In genomic region chr10:28892818-28893547, GRCh38 we compare ENCODE assay signal across 21 cellular contexts.
DNase-seq lines count a peak whose midpoint lies in the region; FAIRE-seq and TF ChIP-seq lines count a peak whose summit lies in the region.
"Had no signal": no experiment of that assay in that cellular context is flagged by ENCODE, and none has a peak within 500 bp of the region (broad histone marks: within the 10 kb centered on the region; RNA-seq: fewer than 3 reads in every experiment).

No MANE protein-coding gene starts in this region.

- no peaks in the 10 kb centered on the region for H3K79me2 ChIP-seq in endothelial cell of umbilical vein (ENCODE audit: control insufficient read depth, insufficient read depth, low read length)

- no peaks in the 10 kb centered on the region for H3K4me1 ChIP-seq in adipocyte (ENCODE audit: control insufficient read depth, insufficient read depth, low read length)
- H3K4me1 ChIP-seq in endothelial cell of umbilical vein (ENCODE audit: control insufficient read depth, extremely low read depth, insufficient read depth, low read length): peaks cover 8% of the 10 kb centered on the region
- H3K4me1 ChIP-seq in kidney (ENCODE audit: control insufficient read depth in 1 of 2, insufficient read depth in 1 of 2, low read depth in 1 of 2, low read length in 2 of 2): no peaks in the 10 kb centered on the region
- H3K4me1 ChIP-seq: gastroesophageal sphincter had no signal

- no peak overlapping the region for H3K4me2 ChIP-seq in endothelial cell of umbilical vein (ENCODE audit: insufficient read depth, low read length)
- H3K4me2 ChIP-seq: KMS-11 had no signal

- H3K27ac ChIP-seq in endothelial cell of umbilical vein (ENCODE audit: insufficient read depth, low read depth, low read length) (no peak overlapping the region), kidney (ENCODE audit: low read depth in 2 of 2, low read length in 2 of 2) (no peak overlapping the region)
- H3K27ac ChIP-seq: cardiac muscle cell, gastroesophageal sphincter, KMS-11 had no signal

- H3K36me3 ChIP-seq in adipocyte (ENCODE audit: control insufficient read depth, insufficient read depth, low read length, severe bottlenecking): no peaks in the 10 kb centered on the region
- H3K36me3 ChIP-seq in endothelial cell of umbilical vein (ENCODE audit: control insufficient read depth in 2 of 2, extremely low read depth in 1 of 2, insufficient read depth in 2 of 2, low read length in 2 of 2): no peaks in the 10 kb centered on the region
- no peaks in the 10 kb centered on the region for H3K36me3 ChIP-seq in kidney (ENCODE audit: control insufficient read depth in 1 of 2, insufficient read depth in 2 of 2, low read length in 2 of 2)
- H3K36me3 ChIP-seq: cardiac muscle cell, gastroesophageal sphincter had no signal

- no TSS peak for BruUV-seq in endothelial cell of umbilical vein (replicated peaks; lab: Mats Ljungman, UMichigan)

- H4K20me1 ChIP-seq in endothelial cell of umbilical vein (replicated peaks; ENCODE audit: control insufficient read depth, extremely low read depth, insufficient read depth, low read length): no peaks in the 10 kb centered on the region

- POLR2A ChIA-PET in endothelial cell of umbilical vein (lab: Charles Lee): no interaction called here

- H3K4me3 ChIP-seq in adipocyte (ENCODE audit: low read length): no peak overlapping the region
- H3K4me3 ChIP-seq in endothelial cell of umbilical vein (replicated peaks in 1 of 3; ENCODE audit: insufficient read depth in 1 of 3, low read depth in 1 of 3, low read length in 3 of 3): no peak overlapping the region
- no peak overlapping the region for H3K4me3 ChIP-seq in kidney (ENCODE audit: low read length in 2 of 2)
- H3K4me3 ChIP-seq: cardiac muscle cell, gastroesophageal sphincter, GM12878 had no signal

- dilution Hi-C loops in endothelial cell of umbilical vein (cut with MboI; ENCODE audit: extremely low pct_ligation_motif_present, low sequenced_read_pairs): no loop called here

- no peaks in the 10 kb centered on the region for H3K9me3 Mint-ChIP-seq in mesothelial cell of epicardium
- H3K9me3 Mint-ChIP-seq: activated naive CD4-positive, alpha-beta T cell treated with anti-CD3 and anti-CD28 coated beads, Interleukin-2, amount 10 ng/mL, durations not matched to agents 7 days and 5 days; CD8-positive, alpha-beta memory T cell had no signal

- H3K9me1 ChIP-seq in endothelial cell of umbilical vein (replicated peaks; ENCODE audit: control insufficient read depth, extremely low read depth, insufficient read depth, low read length): no peaks in the 10 kb centered on the region

- no peak overlapping the region for H2AFZ ChIP-seq in endothelial cell of umbilical vein (ENCODE audit: low read depth, low read length)

- H3K9me3 ChIP-seq in adipocyte (ENCODE audit: control insufficient read depth, low read length): no peaks in the 10 kb centered on the region
- no peaks in the 10 kb centered on the region for H3K9me3 ChIP-seq in endothelial cell of umbilical vein (replicated peaks; ENCODE audit: control insufficient read depth, insufficient read depth, low read length)
- H3K9me3 ChIP-seq in kidney (ENCODE audit: control insufficient read depth in 1 of 2, low read length in 2 of 2): no peaks in the 10 kb centered on the region
- H3K9me3 ChIP-seq: gastroesophageal sphincter had no signal

- intact Hi-C loops in endothelial cell of umbilical vein (cut with micrococcal nuclease) (no loop called here), kidney (cut with DNase I) (no loop called here)

- no peak overlapping the region for H3K4me3 Mint-ChIP-seq in mesothelial cell of epicardium
- H3K4me3 Mint-ChIP-seq: activated naive CD4-positive, alpha-beta T cell treated with anti-CD3 and anti-CD28 coated beads, Interleukin-2, amount 10 ng/mL, durations not matched to agents 7 days and 5 days; CD8-positive, alpha-beta memory T cell; neural crest cell had no signal

- peaks cover 4% of the 10 kb centered on the region for H3K36me3 Mint-ChIP-seq in mesothelial cell of epicardium
- H3K36me3 Mint-ChIP-seq: activated naive CD4-positive, alpha-beta T cell treated with anti-CD3 and anti-CD28 coated beads, Interleukin-2, amount 10 ng/mL, durations not matched to agents 7 days and 5 days; CD8-positive, alpha-beta memory T cell had no signal

- H3K4me1 Mint-ChIP-seq in mesothelial cell of epicardium: peaks cover 30% of the 10 kb centered on the region
- H3K4me1 Mint-ChIP-seq: activated naive CD4-positive, alpha-beta T cell treated with anti-CD3 and anti-CD28 coated beads, Interleukin-2, amount 10 ng/mL, durations not matched to agents 7 days and 5 days; CD8-positive, alpha-beta memory T cell had no signal

- no peaks in the 10 kb centered on the region for H3K27me3 Mint-ChIP-seq in mesothelial cell of epicardium (ENCODE audit: low read depth)
- H3K27me3 Mint-ChIP-seq: activated naive CD4-positive, alpha-beta T cell treated with anti-CD3 and anti-CD28 coated beads, Interleukin-2, amount 10 ng/mL, durations not matched to agents 7 days and 5 days; CD8-positive, alpha-beta memory T cell had no signal

- H3K27me3 ChIP-seq in adipocyte (replicated peaks; ENCODE audit: control insufficient read depth, insufficient read depth, low read length) (no peaks in the 10 kb centered on the region), endothelial cell of umbilical vein (ENCODE audit: control insufficient read depth in 2 of 2, insufficient read depth in 2 of 2, low read length in 2 of 2) (no peaks in the 10 kb centered on the region)
- H3K27me3 ChIP-seq: cardiac muscle cell, gastroesophageal sphincter had no signal

- TF ChIP-seq CTCF in endothelial cell of umbilical vein (IDR thresholded peaks at IDR 0.05; ENCODE audit: extremely low read depth in 1 of 2, insufficient read depth in 1 of 2, low read depth in 1 of 2, low read length in 2 of 2) (no peak), mesothelial cell of epicardium (IDR thresholded peaks at IDR 0.05; ENCODE audit: unreplicated experiment) (no peak), D721Med (IDR thresholded peaks at IDR 0.05; ENCODE audit: insufficient read depth, missing control alignments) (no peak), kidney (IDR thresholded peaks at IDR 0.05; ENCODE audit: borderline replicate concordance, extremely low read depth, insufficient read depth) (no peak)

- H3K27ac Mint-ChIP-seq in mesothelial cell of epicardium: peak overlapping the region; percentile 86
- H3K27ac Mint-ChIP-seq: activated naive CD4-positive, alpha-beta T cell treated with anti-CD3 and anti-CD28 coated beads, Interleukin-2, amount 10 ng/mL, durations not matched to agents 7 days and 5 days; CD8-positive, alpha-beta memory T cell had no signal

- CTCF ChIA-PET in endothelial cell of umbilical vein (lab: Charles Lee): interaction anchor here (0.6 to 1.1 kb wide), 2 partner anchors 18 to 22 kb away, joined by 3 to 5 read pairs; no protein-coding TSS in a partner anchor

- H3K9ac ChIP-seq in adipocyte (ENCODE audit: low read length): no peak overlapping the region
- no peak overlapping the region for H3K9ac ChIP-seq in endothelial cell of umbilical vein (replicated peaks; ENCODE audit: extremely low read depth, insufficient read depth, low read length)
- no peak overlapping the region for H3K9ac ChIP-seq in kidney (ENCODE audit: low read length in 2 of 2)
- H3K9ac ChIP-seq: KMS-11 had no signal

- TF ChIP-seq POLR2A in endothelial cell of umbilical vein (IDR thresholded peaks at IDR 0.05; ENCODE audit: low read depth, low read length): no peak

- DNase-seq in Daoy (ENCODE audit: low read depth): peak; percentile 30
- DNase-seq in adipocyte (ENCODE audit: low read depth): peak; percentile 60
- DNase-seq in endothelial cell of umbilical vein (ENCODE audit: low read depth, low spot score): peak; percentile 79
- DNase-seq in mesothelial cell of epicardium (ENCODE audit: low spot score in 2 of 2, unreplicated experiment in 2 of 2): no peak
- no peak for DNase-seq in D721Med (ENCODE audit: insufficient read length, low spot score)
- DNase-seq in NCI-H774 (lab: John Stamatoyannopoulos, UW): no peak
- no peak for DNase-seq in kidney
- no peak for DNase-seq in SKM-1 treated with dmso at 0.1 percent for 144 hours (lab: John Stamatoyannopoulos, UW; ENCODE audit: unreplicated experiment)
- DNase-seq: activated CD4-positive, alpha-beta T cell treated with anti-CD3 and anti-CD28 coated beads for 1 hour; activated CD8-positive, alpha-beta memory T cell treated with anti-CD3 and anti-CD28 coated beads, Interleukin-2, amount 50 U/mL, for 48 hours; activated naive CD4-positive, alpha-beta T cell treated with anti-CD3 and anti-CD28 coated beads, Interleukin-2, amount 10 ng/mL, durations not matched to agents 7 days and 5 days; CD8-positive, alpha-beta memory T cell; NCI-H1417; NCI-H226; NK-92 treated with Interleukin-12 subunit alpha and Interleukin-12 subunit beta, amount 100 ng/mL, for 24 hours; substantia nigra had no signal

- FAIRE-seq in endothelial cell of umbilical vein (lab: Jason Lieb, UNC) (peak; percentile 80), D721Med (lab: Jason Lieb, UNC) (no peak), kidney (lab: Jason Lieb, UNC) (no peak)
- FAIRE-seq: GM12878 had no signal

TF ChIP-seq in endothelial cell of umbilical vein, 7 proteins besides CTCF, POLR2A, EP300 and RAD21:
- TF ChIP-seq MYC (IDR thresholded peaks at IDR 0.05; ENCODE audit: low read depth, low read length) (no peak), FOS (IDR thresholded peaks at IDR 0.05; ENCODE audit: borderline replicate concordance, insufficient read depth, low read length) (peak; percentile 76)

Comparison
In these comparisons a context has a peak if more than half of its experiments do, and no peak if none do; other contexts are left out.
1. DNase-seq: peak in Daoy (single experiment), adipocyte (single experiment) and endothelial cell of umbilical vein (single experiment); none in mesothelial cell of epicardium (0 of 2), D721Med (single experiment), NCI-H774 (single experiment), kidney (single experiment) and SKM-1 treated with dmso at 0.1 percent for 144 hours (single experiment).